In genomic region chr11:504994-505344, GRCh38 we compare ENCODE assay signal across 7 cellular contexts. TPM values are rescaled to one million over a fixed set of nuclear protein-coding genes. Genes with fewer than 3 reads are reported as not detected.
DNase-seq lines count a peak whose midpoint lies in the region; ATAC-seq and TF ChIP-seq lines count a peak whose summit lies in the region.
"Had no signal": no experiment of that assay in that cellular context is flagged by ENCODE, and none has a peak within 500 bp of the region (broad histone marks: within the 10 kb centered on the region; RNA-seq: fewer than 3 reads in every experiment).

No MANE protein-coding gene starts in this region.

- DNase-seq in AG10803 (ENCODE audit: low read depth) (no peak), SK-N-MC (ENCODE audit: low read depth, low spot score) (no peak), left lung (no peak), ureter (ENCODE audit: low spot score) (no peak), NCI-H526 treated with DMSO at 0.1 percent for 48 hours (lab: John Stamatoyannopoulos, UW) (no peak)
- DNase-seq: activated CD4-positive, alpha-beta T cell treated with anti-CD3 and anti-CD28 coated beads, Interleukin-2, amount 50 U/mL, for 48 hours had no signal

- no peaks in the 10 kb centered on the region for H3K27me3 ChIP-seq in left lung

- peak overlapping the region; percentile 100 for H3K9ac ChIP-seq in SK-N-MC (ENCODE audit: insufficient read length)

- peak overlapping the region; percentile 91 for H3K4me3 ChIP-seq in AG10803 (ENCODE audit: low read length)
- H3K4me3 ChIP-seq in SK-N-MC, result peak overlapping the region; percentile 98; the same call in 1 of the 2 replicates
- peak overlapping the region; percentile 42 to 86 for H3K4me3 ChIP-seq in left lung

- H3K36me3 ChIP-seq in SK-N-MC (ENCODE audit: insufficient read depth, low read length), result peaks cover 16% of the 10 kb centered on the region; the same call in 1 of the 2 replicates
- peaks cover 0 to 39% of the 10 kb centered on the region in 2 donors for H3K36me3 ChIP-seq in left lung

- H3K9me3 ChIP-seq in SK-N-MC (ENCODE audit: low read depth, low read length), result no peaks in the 10 kb centered on the region
- no peaks in the 10 kb centered on the region for H3K9me3 ChIP-seq in left lung

- ATAC-seq in left lung (no peak), HG03469 (IDR thresholded peaks at IDR 0.05; ENCODE audit: unreplicated experiment) (no peak)

- TF ChIP-seq CTCF in AG10803 (conservative IDR thresholded peaks at IDR 0.05; ENCODE audit: low read length), result no peak
- TF ChIP-seq CTCF in left lung (IDR thresholded peaks at IDR 0.05), result no peak

- intact Hi-C loops in left lung (cut with DNase I), result no loop called here

- peaks cover 32 to 54% of the 10 kb centered on the region in 2 donors for H3K4me1 ChIP-seq in left lung

- 0 out of 2 replicates have a peak overlapping the region, but pooled peaks have one; percentile 9 for H3K27ac ChIP-seq in SK-N-MC
- H3K27ac ChIP-seq in left lung, result peak overlapping the region; percentile 64 to 100

RNA-seq across cellular contexts. Expression of gene RNH1, which starts 2.1 kb away (rescaled TPM):
- total RNA-seq in left lung (100 to 1,000 TPM; 185 to 243 TPM), ureter (182 TPM)

RNA-seq across cellular contexts. Expression of gene HRAS, which starts 30.4 kb away (rescaled TPM):
- 10 to 100 TPM; 43.2 to 52.4 TPM for total RNA-seq in left lung
- 85.3 TPM for total RNA-seq in ureter

RNA-seq across cellular contexts. Expression of gene LRRC56, which starts 32.4 kb away (rescaled TPM):
- 1 to 10 TPM; 1.8 to 3.1 TPM for total RNA-seq in left lung
- total RNA-seq in ureter, result 3.4 TPM

RNA-seq across cellular contexts. Expression of gene PTDSS2, which starts 54.9 kb away (rescaled TPM):
- total RNA-seq in left lung (10 to 100 TPM; 25.6 to 27.9 TPM), ureter (28.6 TPM)

RNA-seq across cellular contexts. Expression of gene LMNTD2, which starts 55.6 kb away (rescaled TPM):
- total RNA-seq in left lung (1 to 10 TPM; 4.1 to 4.5 TPM), ureter (8.8 TPM)
